ENCODE assay signal across 1 cellular context in genomic region chr15:84858231-84858630, GRCh38.
TF ChIP-seq lines count a peak whose summit lies in the region.

No MANE protein-coding gene starts in this region.

TF ChIP-seq in SK-N-SH, 30 proteins besides CTCF, POLR2A, EP300 and RAD21:
- TF ChIP-seq RCOR1 (IDR thresholded peaks at IDR 0.05; ENCODE audit: low read length): no peak
- TF ChIP-seq USF2 (IDR thresholded peaks at IDR 0.05; ENCODE audit: borderline replicate concordance, low read depth, low read length): no peak
- TF ChIP-seq GATA2 (CRISPR knock-in tag; IDR thresholded peaks at IDR 0.05): no peak
- no peak for TF ChIP-seq REST (IDR thresholded peaks at IDR 0.05; ENCODE audit: low read depth, low read length)
- no peak for TF ChIP-seq JUND (IDR thresholded peaks at IDR 0.05)
- TF ChIP-seq RXRA (IDR thresholded peaks at IDR 0.05; ENCODE audit: borderline replicate concordance, low read depth): no peak
- TF ChIP-seq FOXM1 (IDR thresholded peaks at IDR 0.05; ENCODE audit: low read depth): no peak
- no peak for TF ChIP-seq MAX (IDR thresholded peaks at IDR 0.05; ENCODE audit: low read depth)
- TF ChIP-seq ZBTB33 (IDR thresholded peaks at IDR 0.05; ENCODE audit: borderline replicate concordance, low read depth): no peak
- no peak for TF ChIP-seq USF1 (IDR thresholded peaks at IDR 0.05; ENCODE audit: borderline replicate concordance, low read depth)
- TF ChIP-seq FOSL2 (IDR thresholded peaks at IDR 0.05; ENCODE audit: borderline replicate concordance, low read depth): no peak
- no peak for TF ChIP-seq SIN3A (IDR thresholded peaks at IDR 0.05; ENCODE audit: borderline replicate concordance, low read depth, low read length)
- no peak for TF ChIP-seq CHD2 (IDR thresholded peaks at IDR 0.05; ENCODE audit: low read length, partially characterized antibody)
- TF ChIP-seq NFIC (IDR thresholded peaks at IDR 0.05; ENCODE audit: borderline replicate concordance): no peak
- no peak for TF ChIP-seq TEAD4 (IDR thresholded peaks at IDR 0.05; ENCODE audit: borderline replicate concordance, insufficient read depth)
- TF ChIP-seq NRF1 (IDR thresholded peaks at IDR 0.05; ENCODE audit: low read depth, low read length): no peak
- no peak for TF ChIP-seq ELF1 (IDR thresholded peaks at IDR 0.05)
- TF ChIP-seq MEF2A (IDR thresholded peaks at IDR 0.05; ENCODE audit: borderline replicate concordance, low read depth): no peak
